Comparison of ENCODE assay signal across 8 cellular contexts in the genomic region with DNA sequence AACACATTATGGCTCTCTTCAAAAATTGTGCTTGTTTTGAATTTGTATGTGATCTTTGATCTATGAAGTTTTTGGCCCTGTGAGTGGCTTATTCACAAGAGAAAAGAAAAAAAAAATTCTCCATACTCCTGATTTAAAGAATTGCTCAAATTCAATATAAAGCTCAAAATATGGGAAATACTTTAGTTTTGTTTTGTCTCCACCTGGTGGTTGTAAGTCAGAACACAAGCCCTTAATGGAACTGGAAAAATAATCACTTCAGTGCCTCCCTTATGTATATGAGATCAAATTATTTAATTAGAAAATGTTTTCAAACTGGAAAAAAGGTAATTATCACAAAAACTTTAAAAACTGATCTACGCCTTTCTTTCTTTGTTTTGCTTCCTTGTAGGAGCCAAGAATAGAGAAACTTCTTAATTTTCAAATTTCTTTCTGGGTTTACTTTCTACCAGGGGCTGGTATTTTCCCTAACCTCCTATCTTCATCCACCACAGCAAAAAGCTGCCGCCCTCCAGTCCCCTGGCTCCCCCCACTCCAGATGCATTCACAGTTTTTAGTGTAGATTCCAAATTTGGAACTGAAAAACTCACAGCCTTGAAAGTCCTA. TPM values are rescaled to one million over a fixed set of nuclear protein-coding genes. Genes with fewer than 3 reads are reported as not detected.
DNase-seq lines count a peak whose midpoint lies in the region; ATAC-seq and TF ChIP-seq lines count a peak whose summit lies in the region.

No MANE protein-coding gene starts in this region.

- DNase-seq in BE2C (no peak), GM20000 (ENCODE audit: low spot score) (peak; percentile 46), NCI-H446 (lab: John Stamatoyannopoulos, UW) (peak; percentile 72 to 82), astrocyte of the spinal cord (ENCODE audit: low read depth, low spot score) (peak; percentile 66), inferior parietal cortex (ENCODE audit: extremely low spot score) (peak; percentile 91), thoracic aorta (ENCODE audit: low spot score) (no peak), islet precursor cell (no peak)

- no peak overlapping the region for H3K27ac ChIP-seq in thoracic aorta

- H3K36me3 ChIP-seq in BE2C (no peaks in the 10 kb centered on the region), thoracic aorta (no peaks in the 10 kb centered on the region)

- H3K4me3 ChIP-seq in BE2C (ENCODE audit: low read depth, low read length) (no peak overlapping the region), astrocyte of the spinal cord (ENCODE audit: low read depth, low read length) (no peak overlapping the region), thoracic aorta (no peak overlapping the region)

- no peaks in the 10 kb centered on the region for H3K27me3 ChIP-seq in BE2C
- no peaks in the 10 kb centered on the region for H3K27me3 ChIP-seq in thoracic aorta (replicated peaks; ENCODE audit: insufficient read depth)

- no peaks in the 10 kb centered on the region for H3K9me3 ChIP-seq in BE2C
- no peaks in the 10 kb centered on the region for H3K9me3 ChIP-seq in thoracic aorta

- no peak for ATAC-seq in thoracic aorta (ENCODE audit: insufficient number of reproducible peaks, low FRiP score, low read depth)
- no peak for ATAC-seq in HG03521 (IDR thresholded peaks at IDR 0.05; ENCODE audit: unreplicated experiment)

- in situ Hi-C loops in astrocyte of the spinal cord (cut with HindIII; ENCODE audit: low sequenced_read_pairs): no loop called here

- TF ChIP-seq CTCF in BE2C (IDR thresholded peaks at IDR 0.05; ENCODE audit: low read depth, low read length) (peak; percentile 65), GM20000 (IDR thresholded peaks at IDR 0.05; ENCODE audit: extremely low read depth, missing control alignments) (no peak), astrocyte of the spinal cord (IDR thresholded peaks at IDR 0.05; ENCODE audit: low read depth, low read length) (peak; percentile 65), thoracic aorta (IDR thresholded peaks at IDR 0.05) (peak; percentile 78)

- H3K4me1 ChIP-seq in BE2C (peaks cover 3% of the 10 kb centered on the region; the same call in 1 of the 2 replicates), thoracic aorta (ENCODE audit: control insufficient read depth in 1 of 2, low read depth in 2 of 2) (no peaks in the 10 kb centered on the region)

RNA-seq across cellular contexts. Expression of gene SERP1, which starts 50.6 kb away (rescaled TPM):
- 178 TPM for polyA plus RNA-seq in BE2C (2012; ENCODE audit: insufficient read depth, insufficient read length, low read depth)
- 100 to 1,000 TPM; 212 to 239 TPM for total RNA-seq in thoracic aorta

RNA-seq across cellular contexts. Expression of gene EIF2A, which starts 50.9 kb away (rescaled TPM):
- 147 TPM for polyA plus RNA-seq in BE2C (2012; ENCODE audit: insufficient read depth, insufficient read length, low read depth)
- 100 to 1,000 TPM; 124 to 173 TPM for total RNA-seq in thoracic aorta

Comparison
In these comparisons a context has a peak if more than half of its experiments do, and no peak if none do; other contexts are left out.
1. DNase-seq: peak in GM20000 (single experiment), NCI-H446 (2 of 2), astrocyte of the spinal cord (single experiment) and inferior parietal cortex (single experiment); none in BE2C (single experiment), thoracic aorta (single experiment) and islet precursor cell (single experiment).